In the genomic region with DNA sequence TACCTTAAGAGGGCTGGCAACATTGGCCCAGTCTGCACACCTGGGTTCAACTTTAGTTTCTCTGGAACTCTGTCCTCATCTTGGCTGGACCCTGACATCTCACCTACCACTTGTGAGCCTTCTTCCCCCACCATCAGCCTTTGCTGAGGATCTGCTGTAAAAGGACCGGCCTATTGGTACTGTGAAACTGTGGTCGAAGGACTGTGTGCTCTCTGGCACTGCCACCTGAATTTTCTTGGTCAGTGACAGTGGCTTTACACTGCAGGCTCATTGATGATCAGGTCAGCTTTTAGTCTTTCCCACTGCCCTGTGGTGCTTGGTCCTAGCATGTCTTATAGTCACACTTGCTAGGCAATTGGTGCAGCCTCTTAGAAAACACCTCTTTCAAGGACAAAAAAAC, we compare ENCODE assay signal across 17 cellular contexts.
DNase-seq lines count a peak whose midpoint lies in the region; ATAC-seq and TF ChIP-seq lines count a peak whose summit lies in the region.
"Had no signal": no experiment of that assay in that cellular context is flagged by ENCODE, and none has a peak within 500 bp of the region (broad histone marks: within the 10 kb centered on the region; RNA-seq: fewer than 3 reads in every experiment).

No MANE protein-coding gene starts in this region.

- intact Hi-C loops in CD14-positive monocyte (cut with micrococcal nuclease) = no loop called here

- DNase-seq in DMS79 treated with DMSO at 0.1 percent for 48 hours (lab: John Stamatoyannopoulos, UW) = peak; percentile 29
- DNase-seq in DMS79 (lab: John Stamatoyannopoulos, UW) = no peak
- DNase-seq in SW 1271 (lab: John Stamatoyannopoulos, UW) = no peak
- DNase-seq in stimulated activated CD4-positive, alpha-beta T cell treated with anti-CD3 and anti-CD28 coated beads, Interleukin-4, amount 100 ng/mL, for 24 hours = no peak
- DNase-seq in CD14-positive monocyte (ENCODE audit: low spot score) = no peak
- DNase-seq: activated CD8-positive, alpha-beta memory T cell treated with anti-CD3 and anti-CD28 coated beads, Interleukin-2, amount 10 ng/mL, durations not matched to agents 7 days and 5 days; NCI-H446 treated with DMSO at 0.1 percent for 48 hours; Right ventricle myocardium superior; stimulated activated CD4-positive, alpha-beta T cell treated with anti-CD3 and anti-CD28 coated beads, Interleukin-15, amount 100 ng/mL, for 24 hours; stimulated activated CD8-positive, alpha-beta memory T cell treated with anti-CD3 and anti-CD28 coated beads, Interleukin-4, amount 100 ng/mL, for 48 hours had no signal

- peaks cover 1 to 4% (median 2%) of the 10 kb centered on the region in 3 donors for H3K27me3 Mint-ChIP-seq in CD14-positive monocyte (ENCODE audit: low read depth in 3 of 3)

- peaks cover 50% of the 10 kb centered on the region for H3K4me1 ChIP-seq in parathyroid adenoma

- H3K4me2 ChIP-seq in parathyroid adenoma (ENCODE audit: low read length) = no peak overlapping the region

- ATAC-seq in HG02678 (IDR thresholded peaks at IDR 0.05; ENCODE audit: unreplicated experiment) = peak; percentile 15
- peak; percentile 19 for ATAC-seq in HG03521 (IDR thresholded peaks at IDR 0.05; ENCODE audit: unreplicated experiment)
- ATAC-seq: activated CD8-positive, alpha-beta memory T cell treated with anti-CD3 and anti-CD28 coated beads, Interleukin-2, amount 10 ng/mL, durations not matched to agents 7 days and 5 days had no signal

- H3K9ac ChIP-seq in parathyroid adenoma = no peak overlapping the region

- H3K4me3 ChIP-seq in parathyroid adenoma (ENCODE audit: low read depth, low read length) = no peak overlapping the region

- peaks cover 11% of the 10 kb centered on the region for H3K79me2 ChIP-seq in parathyroid adenoma

- H3K4me1 Mint-ChIP-seq in CD14-positive monocyte = no peaks in the 10 kb centered on the region
- H3K4me1 Mint-ChIP-seq: mesothelial cell of epicardium had no signal

- no peak overlapping the region for H3K4me3 Mint-ChIP-seq in CD14-positive monocyte
- H3K4me3 Mint-ChIP-seq: activated CD8-positive, alpha-beta memory T cell treated with anti-CD3 and anti-CD28 coated beads, Interleukin-2, amount 10 ng/mL, durations not matched to agents 7 days and 5 days; activated naive CD8-positive, alpha-beta T cell; mesothelial cell of epicardium had no signal

- TF ChIP-seq CTCF in parathyroid adenoma (IDR thresholded peaks at IDR 0.05) = no peak
- TF ChIP-seq CTCF in CD14-positive monocyte (IDR thresholded peaks at IDR 0.05) = no peak

- no peak overlapping the region for H2AFZ ChIP-seq in parathyroid adenoma

- H3K9me3 Mint-ChIP-seq in CD14-positive monocyte = peaks cover 0 to 11% (median 2%) of the 10 kb centered on the region in 7 donors
- H3K9me3 Mint-ChIP-seq: mesothelial cell of epicardium had no signal

- H3K27ac Mint-ChIP-seq in CD14-positive monocyte = no peak overlapping the region
- H3K27ac Mint-ChIP-seq: activated CD8-positive, alpha-beta memory T cell treated with anti-CD3 and anti-CD28 coated beads, Interleukin-2, amount 10 ng/mL, durations not matched to agents 7 days and 5 days; activated naive CD8-positive, alpha-beta T cell; mesothelial cell of epicardium had no signal

- no peaks in the 10 kb centered on the region for H3K36me3 ChIP-seq in parathyroid adenoma (ENCODE audit: control insufficient read depth, insufficient read depth, low read length)

- H3K27me3 ChIP-seq in parathyroid adenoma (ENCODE audit: control insufficient read depth, insufficient read depth, low read length) = no peaks in the 10 kb centered on the region

- H3K9me3 ChIP-seq in parathyroid adenoma (ENCODE audit: control insufficient read depth, low read length) = no peaks in the 10 kb centered on the region

- no peaks in the 10 kb centered on the region for H3K36me3 Mint-ChIP-seq in CD14-positive monocyte
- H3K36me3 Mint-ChIP-seq: activated naive CD8-positive, alpha-beta T cell; mesothelial cell of epicardium had no signal

- H3K27ac ChIP-seq in parathyroid adenoma = peak overlapping the region; percentile 89
- H3K27ac ChIP-seq: 22Rv1, HL-60 had no signal
